8 cellular contexts compared by ENCODE assay signal in genomic region chr5:55294935-55295334, GRCh38.
"Had no signal": no experiment of that assay in that cellular context is flagged by ENCODE, and none has a peak within 500 bp of the region (broad histone marks: within the 10 kb centered on the region; RNA-seq: fewer than 3 reads in every experiment).

No MANE protein-coding gene starts in this region.

- H3K9me3 Mint-ChIP-seq: H9 had no signal

- H3K4me1 Mint-ChIP-seq: H9 had no signal

- ATAC-seq: K562 had no signal

- DNase-seq: GOT3, H9, HCEC 1CT, HFFc6, IMR-90, KG1 had no signal

- H3K27ac ChIP-seq: HL-60 had no signal

- H3K27ac Mint-ChIP-seq: H9, HFFc6 had no signal

- H3K4me3 ChIP-seq: K562 had no signal

- H3K4me3 Mint-ChIP-seq: H9, HFFc6 had no signal
